In the genomic region with DNA sequence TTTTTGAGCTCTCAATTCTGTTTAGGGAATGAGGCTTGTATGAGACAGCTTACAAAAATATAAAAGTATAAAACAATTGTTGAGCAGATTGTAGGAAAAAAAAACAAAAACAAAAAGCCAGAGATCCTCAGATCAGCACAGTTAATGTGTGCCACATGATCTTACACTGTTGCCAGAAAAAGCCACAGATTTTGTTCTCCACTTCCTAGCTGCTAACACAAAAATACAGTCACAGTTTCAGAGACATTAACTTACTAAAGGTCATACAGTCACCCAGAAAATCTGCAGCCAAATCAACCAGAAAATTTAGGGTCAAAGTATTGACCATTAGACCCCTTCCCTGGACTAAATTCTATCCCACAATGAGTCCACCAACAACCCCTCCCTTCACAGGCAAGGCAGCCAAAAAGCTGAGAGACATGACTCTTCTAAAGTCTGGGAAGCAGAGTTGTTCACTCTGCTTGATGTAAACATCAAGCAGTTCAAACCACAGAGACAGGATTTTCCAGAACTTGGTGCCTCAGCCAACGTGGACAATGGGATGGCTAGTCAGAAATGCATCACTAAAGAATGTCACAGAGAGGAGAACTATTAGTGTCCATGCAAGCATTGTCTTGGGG, we compare ENCODE assay signal across 27 cellular contexts. TPM values are rescaled to one million over a fixed set of nuclear protein-coding genes. Genes with fewer than 3 reads are reported as not detected.
DNase-seq lines count a peak whose midpoint lies in the region; ATAC-seq and TF ChIP-seq lines count a peak whose summit lies in the region.
"Had no signal": no experiment of that assay in that cellular context is flagged by ENCODE, and none has a peak within 500 bp of the region (broad histone marks: within the 10 kb centered on the region; RNA-seq: fewer than 3 reads in every experiment).

No MANE protein-coding gene starts in this region.

- peak overlapping the region in 1 of 2 donors; percentile 10 for H3K27ac ChIP-seq in ascending aorta
- no peak overlapping the region for H3K27ac ChIP-seq in caudate nucleus (ENCODE audit: low read depth, low read length)
- H3K27ac ChIP-seq: body of pancreas, VCaP had no signal

- peak; percentile 2 for DNase-seq in EL
- DNase-seq in astrocyte of the hippocampus (ENCODE audit: low read depth, low spot score) = peak; percentile 56
- DNase-seq in iris pigment epithelial cell (ENCODE audit: low read depth) = peak; percentile 9
- DNase-seq in stromal cell of bone marrow (ENCODE audit: low read depth) = peak; percentile 82
- no peak for DNase-seq in NCI-H1436 treated with DMSO at 0.1 percent for 48 hours (lab: John Stamatoyannopoulos, UW)
- no peak for DNase-seq in naive thymus-derived CD8-positive, alpha-beta T cell
- DNase-seq in ascending aorta (ENCODE audit: low spot score in 2 of 2) = no peak
- DNase-seq in caudate nucleus (lab: John Stamatoyannopoulos, UW) = no peak
- DNase-seq: activated CD4-positive, alpha-beta T cell treated with anti-CD3 and anti-CD28 coated beads, Interleukin-2, amount 50 U/mL, for 4 hours; activated naive CD4-positive, alpha-beta T cell; AML-193; body of pancreas; Calu3; erythroblast; head of caudate nucleus; KBM-7; NCI-H1105; NCI-H2107; NCI-H526 treated with DMSO at 0.1 percent for 48 hours; SHP77 treated with DMSO at 0.1 percent for 48 hours; stimulated activated CD4-positive, alpha-beta T cell treated with anti-CD3 and anti-CD28 coated beads, Interleukin-15, amount 100 ng/mL, for 24 hours; stimulated activated naive CD4-positive, alpha-beta T cell; trophoblast cell had no signal

- no peaks in the 10 kb centered on the region for H3K27me3 ChIP-seq in ascending aorta
- H3K27me3 ChIP-seq: body of pancreas had no signal

- H3K9me3 Mint-ChIP-seq in naive thymus-derived CD8-positive, alpha-beta T cell = no peaks in the 10 kb centered on the region
- H3K9me3 Mint-ChIP-seq: dendritic cell treated with granulocyte-macrophage colony-stimulating factor and Interleukin-4, amounts not matched to agents 40 ng/mL and 50 ng/mL, for 4 days had no signal

- peaks cover 21 to 79% (median 41%) of the 10 kb centered on the region in 5 donors for H3K27me3 Mint-ChIP-seq in naive thymus-derived CD8-positive, alpha-beta T cell

- intact Hi-C loops in ascending aorta (cut with DNase I) = no loop called here

- no peak overlapping the region for H3K27ac Mint-ChIP-seq in naive thymus-derived CD8-positive, alpha-beta T cell
- H3K27ac Mint-ChIP-seq: dendritic cell treated with granulocyte-macrophage colony-stimulating factor and Interleukin-4, amounts not matched to agents 40 ng/mL and 50 ng/mL, for 4 days had no signal

- TF ChIP-seq CTCF in ascending aorta (IDR thresholded peaks at IDR 0.05) = no peak

- H3K4me3 Mint-ChIP-seq in naive thymus-derived CD8-positive, alpha-beta T cell = no peak overlapping the region
- H3K4me3 Mint-ChIP-seq: dendritic cell treated with granulocyte-macrophage colony-stimulating factor and Interleukin-4, amounts not matched to agents 40 ng/mL and 50 ng/mL, for 4 days had no signal

- POLR2A ChIA-PET in naive thymus-derived CD8-positive, alpha-beta T cell (lab: Charles Lee) = no interaction called here

- no peaks in the 10 kb centered on the region for H3K4me1 ChIP-seq in ascending aorta
- H3K4me1 ChIP-seq: body of pancreas had no signal

- no peak for ATAC-seq in naive thymus-derived CD8-positive, alpha-beta T cell
- ATAC-seq: body of pancreas, GM12878 had no signal

- H3K36me3 Mint-ChIP-seq in naive thymus-derived CD8-positive, alpha-beta T cell = peaks cover 0 to 5% (median 0%) of the 10 kb centered on the region in 3 donors

- no peaks in the 10 kb centered on the region for H3K9me3 ChIP-seq in ascending aorta
- H3K9me3 ChIP-seq: body of pancreas had no signal

- no peak overlapping the region for H3K4me3 ChIP-seq in ascending aorta
- H3K4me3 ChIP-seq: body of pancreas, GM12878 had no signal

- no peaks in the 10 kb centered on the region for H3K36me3 ChIP-seq in ascending aorta

- H3K4me1 Mint-ChIP-seq in naive thymus-derived CD8-positive, alpha-beta T cell = peaks cover 0 to 6% (median 2%) of the 10 kb centered on the region in 4 donors

RNA-seq across cellular contexts. Expression of a gene that starts 59.2 kb away (rescaled TPM):
- total RNA-seq in naive thymus-derived CD8-positive, alpha-beta T cell = not detected
- polyA plus RNA-seq in naive thymus-derived CD8-positive, alpha-beta T cell = not detected
- total RNA-seq in ascending aorta = not detected
- total RNA-seq: Calu3; T-helper 1 cell treated with Interleukin-12 subunit alpha and Interleukin-12 subunit beta and Interleukin-4 antibody, amounts not matched to agents 30 ng/mL and 1 ng/mL, for 36 hours had no signal

Comparison
In these comparisons a context has a peak if more than half of its experiments do, and no peak if none do; other contexts are left out.
1. DNase-seq: peak in EL (single experiment), astrocyte of the hippocampus (single experiment), iris pigment epithelial cell (single experiment) and stromal cell of bone marrow (single experiment); none in NCI-H1436 treated with DMSO at 0.1 percent for 48 hours (single experiment), naive thymus-derived CD8-positive, alpha-beta T cell (0 of 10), ascending aorta (0 of 2) and caudate nucleus (0 of 61).